18 cellular contexts compared by ENCODE assay signal in genomic region chr4:123953556-123953955, GRCh38.
DNase-seq lines count a peak whose midpoint lies in the region; ATAC-seq and TF ChIP-seq lines count a peak whose summit lies in the region.
"Had no signal": no experiment of that assay in that cellular context is flagged by ENCODE, and none has a peak within 500 bp of the region (broad histone marks: within the 10 kb centered on the region; RNA-seq: fewer than 3 reads in every experiment).

No MANE protein-coding gene starts in this region.

- peak overlapping the region in 1 of 3 experiments; percentile 18; a peak in 1 of 7 replicates for H3K27ac Mint-ChIP-seq in H9
- H3K27ac Mint-ChIP-seq: CD4-positive, alpha-beta T cell had no signal

- no peak for TF ChIP-seq CTCF in H9 (conservative IDR thresholded peaks at IDR 0.05)
- no peak for TF ChIP-seq CTCF in body of pancreas (IDR thresholded peaks at IDR 0.05)

- H3K23me2 ChIP-seq in H9 (ENCODE audit: insufficient read length, low read depth, low read length, poor library complexity, severe bottlenecking), result no peaks in the 10 kb centered on the region

- no peak overlapping the region for H3K4me3 ChIP-seq in iPS-18a (ENCODE audit: low read length)
- H3K4me3 ChIP-seq in body of pancreas, result no peak overlapping the region
- H3K4me3 ChIP-seq: K562 had no signal

- peak overlapping the region; percentile 76 for H2BK12ac ChIP-seq in H9 (ENCODE audit: insufficient read length, low read depth, low read length)

- DNase-seq in H9 (no peak), RPMI7951 (ENCODE audit: low read depth) (peak; percentile 63), body of pancreas (no peak), LoVo (ENCODE audit: low spot score) (no peak), NCI-H446 treated with DMSO at 0.1 percent for 48 hours (lab: John Stamatoyannopoulos, UW) (no peak), NCI-H146 treated with DMSO at 0.1 percent for 48 hours (lab: John Stamatoyannopoulos, UW; ENCODE audit: unreplicated experiment) (no peak)
- DNase-seq: ACHN; BE2C; CD4-positive, alpha-beta T cell; HCEC 1CT; NCI-H1092; NCI-H146; NCI-H2081 treated with DMSO at 0.1 percent for 48 hours; NCI-H2227 treated with DMSO at 0.1 percent for 48 hours; PC-3 had no signal

- no peak overlapping the region for H3K23ac ChIP-seq in H9 (ENCODE audit: insufficient read length, low read depth, low read length)

- H3K4me1 Mint-ChIP-seq in H9, result peaks cover 11 to 20% of the 10 kb centered on the region in 2 experiments

- H2BK120ac ChIP-seq in H9 (ENCODE audit: low read depth, low read length, poor library complexity, severe bottlenecking), result no peak overlapping the region

- H3K4ac ChIP-seq in H9 (ENCODE audit: low read depth, low read length), result no peak overlapping the region

- no peak overlapping the region for H3K18ac ChIP-seq in H9 (ENCODE audit: insufficient read length, low read depth, low read length)

- H3K4me2 ChIP-seq in H9 (ENCODE audit: insufficient read depth, insufficient read length, low read length), result no peak overlapping the region

- no peak overlapping the region for H2BK20ac ChIP-seq in H9 (ENCODE audit: low read depth, low read length, poor library complexity, severe bottlenecking)

- H2AK5ac ChIP-seq in H9 (ENCODE audit: insufficient read length, low read length), result peak overlapping the region; percentile 26

- no peak overlapping the region for H2BK5ac ChIP-seq in H9 (ENCODE audit: insufficient read length, low read length)

- no peak overlapping the region for H3K4me3 Mint-ChIP-seq in H9
- H3K4me3 Mint-ChIP-seq: CD4-positive, alpha-beta T cell had no signal

- no peaks in the 10 kb centered on the region for H3K27me3 Mint-ChIP-seq in H9 (ENCODE audit: low read depth)
- H3K27me3 Mint-ChIP-seq: CD4-positive, alpha-beta T cell had no signal

- no peak overlapping the region for H3T11ph ChIP-seq in H9 (ENCODE audit: low read length)

- no peaks in the 10 kb centered on the region for H3K79me2 ChIP-seq in H9 (ENCODE audit: insufficient read depth, low read length)

- H4K5ac ChIP-seq in H9 (ENCODE audit: insufficient read length, low read depth, low read length), result no peak overlapping the region

- no peaks in the 10 kb centered on the region for H3K79me1 ChIP-seq in H9 (ENCODE audit: insufficient read depth, low read depth, low read length, poor library complexity, severe bottlenecking)

- no peaks in the 10 kb centered on the region for H3K36me3 ChIP-seq in iPS-18a (ENCODE audit: control insufficient read depth, low read depth, low read length)
- H3K36me3 ChIP-seq in body of pancreas (replicated peaks in 1 of 2; ENCODE audit: insufficient read depth in 1 of 2, low read depth in 2 of 2), result no peaks in the 10 kb centered on the region
- H3K36me3 ChIP-seq: BE2C had no signal

- H3K27ac ChIP-seq in H9 (ENCODE audit: insufficient read length, low read depth, low read length), result peak overlapping the region; percentile 65
- peak overlapping the region; percentile 63 for H3K27ac ChIP-seq in iPS-18a (ENCODE audit: low read length)
- no peak overlapping the region for H3K27ac ChIP-seq in body of pancreas
- H3K27ac ChIP-seq: HL-60 had no signal

- H4K8ac ChIP-seq in H9 (replicated peaks; ENCODE audit: insufficient read length, low read depth, low read length), result no peak overlapping the region

- no peak for TF ChIP-seq POLR2A in body of pancreas (IDR thresholded peaks at IDR 0.05)

- H3K4me1 ChIP-seq in H9 (ENCODE audit: insufficient read depth, low read length) (no peaks in the 10 kb centered on the region; the same call in 1 of the 2 replicates), iPS-18a (ENCODE audit: control insufficient read depth, low read depth, low read length) (peaks cover 11% of the 10 kb centered on the region), body of pancreas (no peaks in the 10 kb centered on the region)
- H3K4me1 ChIP-seq: BE2C had no signal

- H3K9ac ChIP-seq in H9 (ENCODE audit: extremely low read depth, insufficient read length, low read length), result no peak overlapping the region
- H3K9ac ChIP-seq in iPS-18a (ENCODE audit: low read length), result peak overlapping the region; percentile 17

- H2AFZ ChIP-seq in H9 (ENCODE audit: low read length), result no peak overlapping the region

- no peak overlapping the region for H4K91ac ChIP-seq in H9 (ENCODE audit: insufficient read length, low read depth, low read length)

- H3K56ac ChIP-seq in H9 (ENCODE audit: insufficient read length, low read depth, low read length), result no peak overlapping the region

- H3K27me3 ChIP-seq in H9 (ENCODE audit: insufficient read depth, low read length) (no peaks in the 10 kb centered on the region), iPS-18a (ENCODE audit: control insufficient read depth, insufficient read depth, low read length) (no peaks in the 10 kb centered on the region), body of pancreas (no peaks in the 10 kb centered on the region)
- H3K27me3 ChIP-seq: BE2C had no signal

- no CpG with 5 or more reads among the region's 3 CpGs for WGBS in H9 (ENCODE audit: extremely low coverage, insufficient read length, low lambda C conversion rate)
- WGBS in body of pancreas, 2 donors, result 75 to 76% methylated on average over 3 of the region's 3 CpGs

- H4K20me1 ChIP-seq in H9 (ENCODE audit: control insufficient read depth, insufficient read depth, insufficient read length), result no peaks in the 10 kb centered on the region

- intact Hi-C loops in body of pancreas (cut with DNase I), result no loop called here

- ATAC-seq in body of pancreas, result no peak
- ATAC-seq: K562, PC-3 had no signal

- peaks cover 15 to 24% (median 19%) of the 10 kb centered on the region in 3 experiments for H3K36me3 Mint-ChIP-seq in H9 (ENCODE audit: insufficient read depth in 1 of 3, low read depth in 3 of 3)

- H3K9me3 ChIP-seq in H9 (ENCODE audit: control insufficient read depth, low read depth, low read length) (no peaks in the 10 kb centered on the region), iPS-18a (ENCODE audit: control insufficient read depth, low read depth, low read length) (no peaks in the 10 kb centered on the region), body of pancreas (no peaks in the 10 kb centered on the region)
- H3K9me3 ChIP-seq: BE2C had no signal

- no peak overlapping the region for H3K14ac ChIP-seq in H9 (ENCODE audit: insufficient read depth, low read length)

- peaks cover 5 to 10% of the 10 kb centered on the region in 2 experiments; a peak in 3 of 5 replicates for H3K9me3 Mint-ChIP-seq in H9
- H3K9me3 Mint-ChIP-seq: CD4-positive, alpha-beta T cell had no signal

- H2BK15ac ChIP-seq in H9 (ENCODE audit: low read depth, low read length), result no peak overlapping the region

Comparison
In these comparisons a context has a peak if more than half of its experiments do, and no peak if none do; other contexts are left out.
1. H3K27ac ChIP-seq: peak in H9 (single experiment) and iPS-18a (single experiment); none in body of pancreas (0 of 4).